1 cellular context compared by ENCODE assay signal in genomic region chr7:138350701-138351357, GRCh38.
TF ChIP-seq lines count a peak whose summit lies in the region.

No MANE protein-coding gene starts in this region.

TF ChIP-seq in K562, 482 proteins besides CTCF, POLR2A, EP300 and RAD21 (continued from another document and continues in another):
- TF ChIP-seq ZNF133 (CRISPR knock-in tag; IDR thresholded peaks at IDR 0.05), result no peak
- 0 out of 2 replicates have a peak, but pooled peaks have one; percentile 48 for TF ChIP-seq ID3 (CRISPR knock-in tag; IDR thresholded peaks at IDR 0.05)
- peak; percentile 53; the same call in 1 of the 2 replicates for TF ChIP-seq ID3 (tag; IDR thresholded peaks at IDR 0.05)
- no peak for TF ChIP-seq E2F6 (IDR thresholded peaks at IDR 0.05; ENCODE audit: borderline replicate concordance in 1 of 2, extremely low read depth in 1 of 2, insufficient read depth in 1 of 2, insufficient read length in 1 of 2, low read depth in 1 of 2, low read length in 1 of 2, poor library complexity in 1 of 2, severe bottlenecking in 1 of 2)
- no peak for TF ChIP-seq HLTF (IDR thresholded peaks at IDR 0.05)
- no peak for TF ChIP-seq ZNF212 (CRISPR knock-in tag; IDR thresholded peaks at IDR 0.05)
- TF ChIP-seq ZC3H4 (CRISPR knock-in tag; IDR thresholded peaks at IDR 0.05; ENCODE audit: borderline replicate concordance), result no peak
- peak; percentile 75 for TF ChIP-seq BRD9 (IDR thresholded peaks at IDR 0.05; ENCODE audit: low read depth, partially characterized antibody)
- TF ChIP-seq RUNX1 (IDR thresholded peaks at IDR 0.05; ENCODE audit: low read depth), result no peak
- TF ChIP-seq BMI1 (IDR thresholded peaks at IDR 0.05; ENCODE audit: low read length), result no peak
- TF ChIP-seq FOXJ3 (CRISPR knock-in tag; IDR thresholded peaks at IDR 0.05), result no peak
- TF ChIP-seq BDP1 (IDR thresholded peaks at IDR 0.05; ENCODE audit: insufficient read depth, insufficient read length), result no peak
- TF ChIP-seq IFI16 (CRISPR knock-in tag; IDR thresholded peaks at IDR 0.05), result 0 out of 2 replicates have a peak, but pooled peaks have one; percentile 59
- TF ChIP-seq NFATC3 (IDR thresholded peaks at IDR 0.05), result peak; percentile 93
- peak in 1 of 2 experiments; percentile 61; a peak in 1 of 4 replicates for TF ChIP-seq MAZ (CRISPR knock-in tag; conservative IDR thresholded peaks at IDR 0.05 in 1 of 2, IDR thresholded peaks at IDR 0.05 in 1 of 2)
- 0 out of 2 replicates have a peak, but pooled peaks have one; percentile 42 for TF ChIP-seq THRB (CRISPR knock-in tag; conservative IDR thresholded peaks at IDR 0.05)
- peak; percentile 26; the same call in 1 of the 2 replicates for TF ChIP-seq MIER1 (IDR thresholded peaks at IDR 0.05; ENCODE audit: low read depth)
- 0 out of 2 replicates have a peak, but pooled peaks have one; percentile 50 for TF ChIP-seq ZKSCAN8 (CRISPR knock-in tag; IDR thresholded peaks at IDR 0.05)
- no peak for TF ChIP-seq U2AF2 (optimal IDR thresholded peaks at IDR 0.05; ENCODE audit: low read depth, low read length)
- TF ChIP-seq RBM17 (IDR thresholded peaks at IDR 0.05; ENCODE audit: borderline replicate concordance, low read depth, low read length), result no peak
- TF ChIP-seq FOXA3 (CRISPR knock-in tag; conservative IDR thresholded peaks at IDR 0.05 in 1 of 2, IDR thresholded peaks at IDR 0.05 in 1 of 2), result no peak
- peak in 1 of 2 experiments; percentile 76; a peak in 2 of 4 replicates for TF ChIP-seq ZNF639 (CRISPR knock-in tag; conservative IDR thresholded peaks at IDR 0.05 in 1 of 2, IDR thresholded peaks at IDR 0.05 in 1 of 2)
- TF ChIP-seq ZBTB9 (CRISPR knock-in tag; IDR thresholded peaks at IDR 0.05), result peak; percentile 63; the same call in 1 of the 2 replicates
- TF ChIP-seq FOS (IDR thresholded peaks at IDR 0.05; ENCODE audit: extremely low read depth, insufficient read length), result no peak
- peak; percentile 90 for TF ChIP-seq SOX6 (IDR thresholded peaks at IDR 0.05)
- no peak for TF ChIP-seq MXI1 (IDR thresholded peaks at IDR 0.05; ENCODE audit: low read depth, low read length)
- no peak for TF ChIP-seq ELK3 (CRISPR knock-in tag; IDR thresholded peaks at IDR 0.05)
- peak; percentile 99 for TF ChIP-seq ZNF280A (IDR thresholded peaks at IDR 0.05; ENCODE audit: low read depth, partially characterized antibody)
- no peak for TF ChIP-seq POLR3A (IDR thresholded peaks at IDR 0.05; ENCODE audit: borderline replicate concordance, extremely low read depth, insufficient read depth, insufficient read length)
- no peak for TF ChIP-seq BRCA1 (IDR thresholded peaks at IDR 0.05)
- no peak for TF ChIP-seq BRCA1 (CRISPR knock-in tag; IDR thresholded peaks at IDR 0.05)
- no peak for TF ChIP-seq ATF1 (CRISPR knock-in tag; IDR thresholded peaks at IDR 0.05)
- TF ChIP-seq ATF1 (tag; IDR thresholded peaks at IDR 0.05), result peak; percentile 93
- TF ChIP-seq BHLHE40 (IDR thresholded peaks at IDR 0.05; ENCODE audit: low read length), result no peak
- TF ChIP-seq MTA1 (IDR thresholded peaks at IDR 0.05; ENCODE audit: borderline replicate concordance), result peak; percentile 66; the same call in 1 of the 2 replicates
- peak; percentile 99 for TF ChIP-seq C11orf30 (IDR thresholded peaks at IDR 0.05; ENCODE audit: low read depth)
- TF ChIP-seq TBL1XR1 (IDR thresholded peaks at IDR 0.05; ENCODE audit: low read length in 2 of 2), result no peak
- peak; percentile 73 for TF ChIP-seq HINFP (tag; conservative IDR thresholded peaks at IDR 0.05; ENCODE audit: low read depth)
- no peak for TF ChIP-seq BCOR (IDR thresholded peaks at IDR 0.05)
- no peak for TF ChIP-seq NR2C1 (IDR thresholded peaks at IDR 0.05)
- peak; percentile 76 for TF ChIP-seq NR2C1 (tag; IDR thresholded peaks at IDR 0.05)
- TF ChIP-seq NONO (IDR thresholded peaks at IDR 0.05; ENCODE audit: low read depth in 2 of 2, low read length in 1 of 2), result no peak
- TF ChIP-seq PYGO2 (tag; IDR thresholded peaks at IDR 0.05), result peak; percentile 69; the same call in 1 of the 2 replicates
- TF ChIP-seq DACH1 (IDR thresholded peaks at IDR 0.05; ENCODE audit: partially characterized antibody), result peak; percentile 89
- TF ChIP-seq ZBTB17 (CRISPR knock-in tag; IDR thresholded peaks at IDR 0.05), result no peak
- no peak for TF ChIP-seq RFX7 (CRISPR knock-in tag; IDR thresholded peaks at IDR 0.05)
- TF ChIP-seq CREM (IDR thresholded peaks at IDR 0.05; ENCODE audit: low read depth), result peak; percentile 77
- no peak for TF ChIP-seq ZNF12 (CRISPR knock-in tag; IDR thresholded peaks at IDR 0.05)
- TF ChIP-seq ZNF239 (CRISPR knock-in tag; IDR thresholded peaks at IDR 0.05), result no peak
- no peak for TF ChIP-seq ERF (CRISPR knock-in tag; IDR thresholded peaks at IDR 0.05)
- no peak for TF ChIP-seq RBM25 (IDR thresholded peaks at IDR 0.05; ENCODE audit: low read depth, low read length, severe bottlenecking)
- TF ChIP-seq PATZ1 (CRISPR knock-in tag; IDR thresholded peaks at IDR 0.05; ENCODE audit: borderline replicate concordance), result no peak
- TF ChIP-seq SRSF7 (optimal IDR thresholded peaks at IDR 0.05; ENCODE audit: low read depth, low read length), result no peak
- peak; percentile 62; the same call in 1 of the 2 replicates for TF ChIP-seq ZNF583 (CRISPR knock-in tag; IDR thresholded peaks at IDR 0.05)
- TF ChIP-seq GATAD2B (IDR thresholded peaks at IDR 0.05; ENCODE audit: borderline replicate concordance), result 0 out of 2 replicates have a peak, but pooled peaks have one; percentile 51
- peak; percentile 50; the same call in 1 of the 2 replicates for TF ChIP-seq ZNF24 (IDR thresholded peaks at IDR 0.05)
- TF ChIP-seq ZNF146 (CRISPR knock-in tag; IDR thresholded peaks at IDR 0.05; ENCODE audit: unreplicated experiment), result no peak
- TF ChIP-seq TCF15 (CRISPR knock-in tag; IDR thresholded peaks at IDR 0.05), result peak; percentile 85; the same call in 1 of the 2 replicates
- no peak for TF ChIP-seq SP2 (IDR thresholded peaks at IDR 0.05; ENCODE audit: extremely low read depth, low read depth, low read length, poor library complexity, severe bottlenecking)
- TF ChIP-seq TAF1 (IDR thresholded peaks at IDR 0.05; ENCODE audit: control insufficient read depth, extremely low read depth, insufficient read depth, low read length, severe bottlenecking), result no peak
- peak; percentile 66; the same call in 1 of the 2 replicates for TF ChIP-seq NCOR1 (IDR thresholded peaks at IDR 0.05)
- peak in 1 of 3 experiments; percentile 28 for TF ChIP-seq YY1 (IDR thresholded peaks at IDR 0.05; ENCODE audit: borderline replicate concordance in 1 of 3, control insufficient read depth in 1 of 3, extremely low read depth in 1 of 3, insufficient read depth in 3 of 3, insufficient read length in 1 of 3, insufficient replicate concordance in 2 of 3, low read depth in 1 of 3, low read length in 2 of 3)
- peak; percentile 13; the same call in 1 of the 2 replicates for TF ChIP-seq GMEB1 (CRISPR knock-in tag; IDR thresholded peaks at IDR 0.05)
